In genomic region chr11:29490951-29491350, GRCh38 we compare ENCODE assay signal across 25 cellular contexts.
"Had no signal": no experiment of that assay in that cellular context is flagged by ENCODE, and none has a peak within 500 bp of the region (broad histone marks: within the 10 kb centered on the region; RNA-seq: fewer than 3 reads in every experiment).

No MANE protein-coding gene starts in this region.

- H3K4me1 ChIP-seq: esophagus squamous epithelium, gastrocnemius medialis, heart right ventricle, lower lobe of right lung had no signal

- H3K4me3 ChIP-seq: coronary artery, dorsolateral prefrontal cortex, esophagus squamous epithelium, gastrocnemius medialis, heart right ventricle, lower lobe of right lung, mucosa of descending colon had no signal

- ATAC-seq: effector memory CD8-positive, alpha-beta T cell; esophagus mucosa; gastrocnemius medialis; heart right ventricle; left colon; left lobe of liver; left ventricle myocardium superior; lower lobe of right lung; mucosa of descending colon; naive thymus-derived CD8-positive, alpha-beta T cell had no signal

- DNase-seq: dermis blood vessel endothelial cell; dorsolateral prefrontal cortex; effector CD8-positive, alpha-beta T cell; effector memory CD8-positive, alpha-beta T cell; endodermal cell; erythroblast; esophagus squamous epithelium; foreskin fibroblast; foreskin melanocyte; gastrocnemius medialis; glutamatergic neuron; head of caudate nucleus; heart right ventricle; hippocampal formation; left colon; left ventricle myocardium superior; lower lobe of right lung; mesenchymal stem cell; mucosa of descending colon; naive B cell; naive thymus-derived CD8-positive, alpha-beta T cell had no signal

- H3K27ac ChIP-seq: coronary artery, dorsolateral prefrontal cortex, epithelial cell of prostate, esophagus squamous epithelium, gastrocnemius medialis, heart right ventricle, lower lobe of right lung had no signal

- H3K9me3 ChIP-seq: esophagus squamous epithelium, gastrocnemius medialis, heart right ventricle, lower lobe of right lung had no signal

- H3K27me3 ChIP-seq: dorsolateral prefrontal cortex, esophagus squamous epithelium, gastrocnemius medialis, heart right ventricle had no signal

- H3K36me3 ChIP-seq: esophagus squamous epithelium, gastrocnemius medialis, heart right ventricle, lower lobe of right lung had no signal
